In genomic region chr2:11465485-11466306, GRCh38 we compare ENCODE assay signal across 8 cellular contexts. TPM values are rescaled to one million over a fixed set of nuclear protein-coding genes. Genes with fewer than 3 reads are reported as not detected.
A peak's percentile ranks its signal among the peaks of the same experiment; 100 is the strongest.
DNase-seq lines count a peak whose midpoint lies in the region; ATAC-seq and TF ChIP-seq lines count a peak whose summit lies in the region.

E2F6 (minus strand) TSS chr2:11466161; CDS start chr2:11465879, 282 bp downstream.

- WGBS in endodermal cell (ENCODE audit: insufficient coverage in 1 of 2, insufficient read length in 1 of 2), 2 experiments = 2 to 7% methylated on average over 14 to 83 of the region's 86 CpGs
- whole genome bisulfite sequencing in mesodermal cell (ENCODE audit: insufficient coverage in 2 of 2), 2 experiments = 2 to 3% methylated on average over 47 to 69 of the region's 86 CpGs

- H3K36me3 Mint-ChIP-seq in endodermal cell (ENCODE audit: low read depth) = peaks cover 13% of the 10 kb centered on the region

- 0 out of 2 replicates have a peak within 1 kb of the TSS, but pooled peaks have one; percentile 22 for H2AFZ ChIP-seq in OCI-LY1 (ENCODE audit: low read length)

- no peaks in the 10 kb centered on the region for H3K9me3 ChIP-seq in OCI-LY1 (ENCODE audit: low read length)
- no peaks in the 10 kb centered on the region for H3K9me3 ChIP-seq in endodermal cell (ENCODE audit: control insufficient read depth, low read length)
- H3K9me3 ChIP-seq in mesodermal cell (ENCODE audit: control insufficient read depth, low read length) = no peaks in the 10 kb centered on the region

- peak; percentile 61 for ATAC-seq in GM21390 (IDR thresholded peaks at IDR 0.05; ENCODE audit: unreplicated experiment)

- peak within 1 kb of the TSS; percentile 84 for H3K4me2 ChIP-seq in OCI-LY1 (ENCODE audit: low read length)

- H3K9me2 ChIP-seq in OCI-LY1 (ENCODE audit: low read depth, low read length) = no peaks in the 10 kb centered on the region

- no peak for TF ChIP-seq CTCF in OCI-LY1 (IDR thresholded peaks at IDR 0.05; ENCODE audit: low read length)
- TF ChIP-seq CTCF in endodermal cell (conservative IDR thresholded peaks at IDR 0.05) = no peak

- H3K36me3 ChIP-seq in OCI-LY1 (ENCODE audit: insufficient read depth, low read length) (peaks cover 11% of the 10 kb centered on the region; the same call in 1 of the 2 replicates), endodermal cell (ENCODE audit: control insufficient read depth, insufficient read depth, low read length) (peaks cover 30% of the 10 kb centered on the region), mesodermal cell (ENCODE audit: control insufficient read depth, insufficient read depth, low read length) (peaks cover 25% of the 10 kb centered on the region)

- H4K20me1 ChIP-seq in OCI-LY1 (ENCODE audit: insufficient read depth, low read length) = no peaks in the 10 kb centered on the region

- peaks cover 2% of the 10 kb centered on the region for H3K9me3 Mint-ChIP-seq in endodermal cell

- H3K4me1 ChIP-seq in OCI-LY1 (ENCODE audit: insufficient read depth, low read length, severe bottlenecking) (peaks cover 35% of the 10 kb centered on the region), endodermal cell (ENCODE audit: control insufficient read depth, insufficient read depth, low read length) (peaks cover 5% of the 10 kb centered on the region), mesodermal cell (ENCODE audit: control insufficient read depth, insufficient read depth, low read length, poor library complexity, severe bottlenecking) (peaks cover 7% of the 10 kb centered on the region)

- H3K27ac Mint-ChIP-seq in endodermal cell = peak within 1 kb of the TSS; percentile 86

- H3K27ac ChIP-seq in OCI-LY1 (ENCODE audit: low read depth, low read length, poor library complexity, severe bottlenecking) = no peak within 1 kb of the TSS
- H3K27ac ChIP-seq in endodermal cell (ENCODE audit: low read depth, low read length) = peak within 1 kb of the TSS; percentile 77
- peak within 1 kb of the TSS; percentile 89 for H3K27ac ChIP-seq in mesodermal cell (ENCODE audit: low read depth, low read length, severe bottlenecking)

- peak within 1 kb of the TSS; percentile 64 for H3K4me3 Mint-ChIP-seq in endodermal cell

- H3K4me1 Mint-ChIP-seq in endodermal cell = peaks cover 9% of the 10 kb centered on the region

- H3K9ac ChIP-seq in OCI-LY1 (ENCODE audit: low read length) = peak within 1 kb of the TSS; percentile 59
- H3K9ac ChIP-seq in endodermal cell (ENCODE audit: extremely low read depth, low read length, poor library complexity, severe bottlenecking) = peak within 1 kb of the TSS; percentile 68

- no peaks in the 10 kb centered on the region for H3K27me3 Mint-ChIP-seq in endodermal cell (ENCODE audit: insufficient read depth)

- H3K4me3 ChIP-seq in OCI-LY1 (ENCODE audit: low read depth, low read length, poor library complexity, severe bottlenecking) (peak within 1 kb of the TSS; percentile 63), endodermal cell (ENCODE audit: low read length) (peak within 1 kb of the TSS; percentile 92), mesodermal cell (ENCODE audit: extremely low read depth, insufficient read depth, low read length, poor library complexity, severe bottlenecking) (peak within 1 kb of the TSS; percentile 48)

- peaks cover 29% of the 10 kb centered on the region for H3K79me2 ChIP-seq in OCI-LY1 (ENCODE audit: insufficient read depth, low read length)

- H3K27me3 ChIP-seq in OCI-LY1 (ENCODE audit: insufficient read depth, low read length) (no peaks in the 10 kb centered on the region), endodermal cell (ENCODE audit: control insufficient read depth, insufficient read depth, low read length, poor library complexity, severe bottlenecking) (no peaks in the 10 kb centered on the region)

- DNase-seq in COLO829 (ENCODE audit: low spot score) = peak; percentile 97
- DNase-seq in HuH-7 (ENCODE audit: low spot score) = peak; percentile 84
- peak; percentile 54 for DNase-seq in activated CD8-positive, alpha-beta memory T cell treated with anti-CD3 and anti-CD28 coated beads, Interleukin-2, amount 50 U/mL, for 24 hours (ENCODE audit: extremely low read depth)
- DNase-seq in endodermal cell = peak; percentile 98
- peak; percentile 83 for DNase-seq in stimulated activated CD8-positive, alpha-beta memory T cell treated with anti-CD3 and anti-CD28 coated beads, Interleukin-15, amount 100 ng/mL, for 24 hours (ENCODE audit: low read depth)

- no peaks in the 10 kb centered on the region for H3F3A ChIP-seq in OCI-LY1 (ENCODE audit: insufficient read depth, low read length)

RNA-seq across cellular contexts. Expression of gene E2F6, which starts in this region (rescaled TPM):
- total RNA-seq in endodermal cell = 10 to 100 TPM; 24.9 to 30.3 TPM
- 32.9 TPM for polyA plus RNA-seq in endodermal cell (2013, experiment 1 of 2)
- 32.6 TPM for polyA plus RNA-seq in endodermal cell (2013, experiment 2 of 2)
- 23.3 TPM for polyA plus RNA-seq in mesodermal cell (2013, experiment 1 of 2)
- 22.7 TPM for polyA plus RNA-seq in mesodermal cell (2013, experiment 2 of 2)
